1 cellular context compared by ENCODE assay signal in genomic region chr16:87569601-87570559, GRCh38.
TF ChIP-seq lines count a peak whose summit lies in the region.

No MANE protein-coding gene starts in this region.

TF ChIP-seq in H1, 55 proteins besides CTCF, POLR2A, EP300 and RAD21:
- TF ChIP-seq POU5F1 (IDR thresholded peaks at IDR 0.05; ENCODE audit: low read depth, low read length) = no peak
